Comparison of ENCODE assay signal across 13 cellular contexts in the genomic region with DNA sequence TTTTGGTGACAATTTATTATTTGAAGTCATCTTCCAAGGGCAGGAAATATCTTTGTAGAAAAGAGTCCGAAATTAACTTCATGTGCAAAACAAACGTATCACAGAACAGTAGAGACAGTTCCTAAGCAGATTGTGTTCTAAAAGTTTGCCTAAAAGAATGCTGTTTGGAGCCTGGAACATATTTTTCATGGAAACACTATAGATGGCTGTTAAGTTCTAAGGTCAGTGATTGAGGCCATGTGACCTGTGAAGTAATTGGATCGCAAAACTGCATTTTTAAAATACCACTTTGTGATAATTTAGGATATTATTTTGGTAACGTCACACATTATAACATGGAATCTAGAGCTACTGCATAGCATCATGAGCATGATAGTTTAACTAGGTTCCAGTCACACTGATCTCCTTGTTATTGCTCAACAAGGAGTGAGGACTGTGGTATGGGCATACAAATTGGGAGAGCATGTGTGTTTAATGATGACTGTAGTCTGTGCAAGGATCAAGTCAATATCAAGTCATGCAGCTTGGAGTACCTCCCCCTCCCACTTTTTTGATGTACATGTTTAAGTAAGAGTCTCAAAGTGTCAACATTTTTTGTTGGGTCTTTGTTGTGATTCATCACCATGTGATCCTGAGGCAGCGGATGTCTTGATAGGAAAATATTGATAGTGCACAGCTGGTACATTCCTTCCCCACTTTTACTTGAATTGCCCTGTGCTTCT.
DNase-seq lines count a peak whose midpoint lies in the region; ATAC-seq, FAIRE-seq and TF ChIP-seq lines count a peak whose summit lies in the region.
"Had no signal": no experiment of that assay in that cellular context is flagged by ENCODE, and none has a peak within 500 bp of the region (broad histone marks: within the 10 kb centered on the region; RNA-seq: fewer than 3 reads in every experiment).

No MANE protein-coding gene starts in this region.

- H3K36me3 ChIP-seq in heart left ventricle (no peaks in the 10 kb centered on the region), endodermal cell (ENCODE audit: control insufficient read depth, insufficient read depth, low read length) (no peaks in the 10 kb centered on the region)

- H3K4me1 Mint-ChIP-seq in endodermal cell, result peaks cover 40% of the 10 kb centered on the region

- peak; percentile 63 for FAIRE-seq in urothelium cell line (lab: Jason Lieb, UNC)

- H3K4me3 ChIP-seq in heart left ventricle, result no peak overlapping the region
- no peak overlapping the region for H3K4me3 ChIP-seq in endodermal cell (ENCODE audit: low read length)

- no peaks in the 10 kb centered on the region for H3K9me3 Mint-ChIP-seq in endodermal cell
- H3K9me3 Mint-ChIP-seq: activated T-helper 2 cell treated with anti-CD3 and anti-CD28 coated beads, Interferon-gamma antibody, Interleukin-2, Interleukin-4, amounts not matched to agents 10 μg/mL and 5 μg/mL and 100 μg/mL, durations not matched to agents 14 hours and 24 hours and 36 hours had no signal

- H3K36me3 Mint-ChIP-seq in endodermal cell (ENCODE audit: low read depth), result no peaks in the 10 kb centered on the region

- ATAC-seq in heart left ventricle (peak in 1 of 4 donors; percentile 5), Right ventricle myocardium superior (ENCODE audit: poor library complexity) (no peak)
- ATAC-seq: activated CD4-positive, alpha-beta T cell treated with anti-CD3 and anti-CD28 coated beads for 36 hours had no signal

- H3K4me3 Mint-ChIP-seq in endodermal cell, result no peak overlapping the region
- H3K4me3 Mint-ChIP-seq: activated CD4-positive, alpha-beta T cell treated with anti-CD3 and anti-CD28 coated beads for 36 hours had no signal

- no peak for TF ChIP-seq POLR2A in heart left ventricle (IDR thresholded peaks at IDR 0.05)

- 51 to 57% (median 53%) methylated on average over 5 of the region's 5 CpGs for WGBS in heart left ventricle, 4 donors
- 91 to 97% methylated on average over 3 to 5 of the region's 5 CpGs for WGBS in endodermal cell (ENCODE audit: insufficient coverage in 1 of 2, insufficient read length in 1 of 2), 2 experiments

- intact Hi-C loops in heart left ventricle (cut with DNase I) (loop anchor here in 3 of 10 donors (5.0 to 10.0 kb wide), 3 partner anchors 91 to 611 kb away; a partner anchor contains a TSS), Right ventricle myocardium superior (cut with DNase I) (no loop called here)

- H3K27me3 Mint-ChIP-seq in endodermal cell (ENCODE audit: insufficient read depth), result no peaks in the 10 kb centered on the region

- no peak overlapping the region for H3K9ac ChIP-seq in endodermal cell (ENCODE audit: extremely low read depth, low read length, poor library complexity, severe bottlenecking)

- H3K9me3 ChIP-seq in heart left ventricle, result no peaks in the 10 kb centered on the region
- no peaks in the 10 kb centered on the region for H3K9me3 ChIP-seq in endodermal cell (ENCODE audit: control insufficient read depth, low read length)

- no peak overlapping the region for H3K27ac Mint-ChIP-seq in endodermal cell
- H3K27ac Mint-ChIP-seq: activated CD4-positive, alpha-beta T cell treated with anti-CD3 and anti-CD28 coated beads for 36 hours; activated T-helper 2 cell treated with anti-CD3 and anti-CD28 coated beads, Interferon-gamma antibody, Interleukin-2, Interleukin-4, amounts not matched to agents 10 μg/mL and 5 μg/mL and 100 μg/mL, durations not matched to agents 14 hours and 24 hours and 36 hours had no signal

- TF ChIP-seq CTCF in heart left ventricle (IDR thresholded peaks at IDR 0.05), result no peak
- TF ChIP-seq CTCF in endodermal cell (conservative IDR thresholded peaks at IDR 0.05), result no peak

- peaks cover 0 to 51% (median 32%) of the 10 kb centered on the region in 12 donors for H3K4me1 ChIP-seq in heart left ventricle
- H3K4me1 ChIP-seq in endodermal cell (ENCODE audit: control insufficient read depth, insufficient read depth, low read length), result peaks cover 12% of the 10 kb centered on the region

- DNase-seq in heart left ventricle, result no peak
- no peak for DNase-seq in Right ventricle myocardium superior
- DNase-seq in endodermal cell, result no peak
- peak; percentile 52 for DNase-seq in myocyte (ENCODE audit: low read depth)
- no peak for DNase-seq in urothelium cell line (ENCODE audit: low spot score)
- DNase-seq in KG1 (lab: John Stamatoyannopoulos, UW), result no peak
- DNase-seq in superior temporal gyrus (ENCODE audit: extremely low spot score), result no peak
- no peak for DNase-seq in D341Med (ENCODE audit: low spot score)
- DNase-seq: ACHN; activated CD4-positive, alpha-beta T cell treated with anti-CD3 and anti-CD28 coated beads for 36 hours; NCI-H446; SIG-M5 had no signal

- H3K27me3 ChIP-seq in heart left ventricle (no peaks in the 10 kb centered on the region), endodermal cell (ENCODE audit: control insufficient read depth, insufficient read depth, low read length, poor library complexity, severe bottlenecking) (no peaks in the 10 kb centered on the region)

- H3K27ac ChIP-seq in heart left ventricle, result peak overlapping the region in 7 of 12 donors; percentile 1 to 71 (median 58)
- peak overlapping the region; percentile 34 for H3K27ac ChIP-seq in endodermal cell (ENCODE audit: low read depth, low read length)
